ENCODE assay signal across 25 cellular contexts in genomic region chr7:115059312-115059711, GRCh38.
DNase-seq lines count a peak whose midpoint lies in the region; ATAC-seq and TF ChIP-seq lines count a peak whose summit lies in the region.
"Had no signal": no experiment of that assay in that cellular context is flagged by ENCODE, and none has a peak within 500 bp of the region (broad histone marks: within the 10 kb centered on the region; RNA-seq: fewer than 3 reads in every experiment).

No MANE protein-coding gene starts in this region.

- POLR2A ChIA-PET in AG04449 (lab: Yijun Ruan, JAX) = no interaction called here

- H3K4me1 Mint-ChIP-seq in nephron = peaks cover 12% of the 10 kb centered on the region
- H3K4me1 Mint-ChIP-seq: activated naive CD4-positive, alpha-beta T cell treated with anti-CD3 and anti-CD28 coated beads, Interleukin-2, amount 50 U/mL, for 24 hours had no signal

- CTCF ChIA-PET in AG04449 (lab: Yijun Ruan, JAX) = no interaction called here

- DNase-seq in AG04449 (ENCODE audit: low read depth, low spot score) (peak; percentile 12), adipocyte (ENCODE audit: low read depth) (peak; percentile 42), fibroblast of gingiva (ENCODE audit: low read depth) (peak; percentile 17), C1 segment of cervical spinal cord (lab: John Stamatoyannopoulos, UW) (no peak), HK-2 (ENCODE audit: unreplicated experiment) (no peak)
- DNase-seq: activated CD4-positive, alpha-beta T cell treated with anti-CD3 and anti-CD28 coated beads, Interleukin-2, amount 50 U/mL, for 48 hours; activated CD8-positive, alpha-beta memory T cell treated with anti-CD3 and anti-CD28 coated beads, Interleukin-2, amount 50 U/mL, for 4 hours; BE2C; DMS153; dorsolateral prefrontal cortex; foreskin keratinocyte; NCI-H146; stimulated activated CD4-positive, alpha-beta T cell treated with anti-CD3 and anti-CD28 coated beads, Interleukin-2, amount 100 ng/mL, for 24 hours had no signal

- H3K4me1 ChIP-seq in adipocyte (ENCODE audit: control insufficient read depth, insufficient read depth, low read length) = peaks cover 33% of the 10 kb centered on the region
- H3K4me1 ChIP-seq: BE2C, foreskin keratinocyte, HAP-1 had no signal

- H3K4me3 Mint-ChIP-seq in nephron = no peak overlapping the region
- H3K4me3 Mint-ChIP-seq: activated naive CD4-positive, alpha-beta T cell treated with anti-CD3 and anti-CD28 coated beads, Interleukin-2, amount 50 U/mL, for 24 hours; activated T-helper 1 cell treated with anti-CD3 and anti-CD28 coated beads, Interleukin-12 subunit alpha, Interleukin-12 subunit beta, Interleukin-2, Interleukin-4 antibody, amounts not matched to agents 30 ng/mL and 10 ng/mL and 1 ng/mL, durations not matched to agents 14 hours and 24 hours and 36 hours; T-helper 1 cell treated with Interleukin-12 subunit alpha and Interleukin-12 subunit beta and Interleukin-4 antibody, amounts not matched to agents 30 μg/mL and 1 μg/mL, for 36 hours; type B pancreatic cell had no signal

- H3K36me3 Mint-ChIP-seq in nephron (ENCODE audit: low read depth) = no peaks in the 10 kb centered on the region
- H3K36me3 Mint-ChIP-seq: activated naive CD4-positive, alpha-beta T cell treated with anti-CD3 and anti-CD28 coated beads, Interleukin-2, amount 50 U/mL, for 24 hours; type B pancreatic cell had no signal

- H3K4me3 ChIP-seq in AG04449 (ENCODE audit: low read depth, low read length) (no peak overlapping the region), adipocyte (ENCODE audit: low read length) (peak overlapping the region; percentile 4)
- H3K4me3 ChIP-seq: ascending aorta, dorsolateral prefrontal cortex, HAP-1, SK-N-MC had no signal

- H3K36me3 ChIP-seq in adipocyte (ENCODE audit: control insufficient read depth, insufficient read depth, low read length, severe bottlenecking) = no peaks in the 10 kb centered on the region
- H3K36me3 ChIP-seq: ascending aorta, BE2C, HAP-1 had no signal

- H3K9me3 ChIP-seq in adipocyte (ENCODE audit: control insufficient read depth, low read length) = no peaks in the 10 kb centered on the region
- H3K9me3 ChIP-seq: ascending aorta, BE2C, HAP-1 had no signal

- H3K9ac ChIP-seq in adipocyte (ENCODE audit: low read length) = no peak overlapping the region

- ATAC-seq in GM18517 (IDR thresholded peaks at IDR 0.05; ENCODE audit: unreplicated experiment) (no peak), HG02840 (IDR thresholded peaks at IDR 0.05; ENCODE audit: low FRiP score, unreplicated experiment) (no peak)
- ATAC-seq: activated CD4-positive, CD25-positive, alpha-beta regulatory T cell treated with anti-CD3 and anti-CD28 coated beads, Interleukin-2, amount 50 U/mL, for 24 hours; foreskin keratinocyte; left lobe of liver had no signal

- no peaks in the 10 kb centered on the region for H3K27me3 Mint-ChIP-seq in nephron (ENCODE audit: low read depth)
- H3K27me3 Mint-ChIP-seq: activated naive CD4-positive, alpha-beta T cell treated with anti-CD3 and anti-CD28 coated beads, Interleukin-2, amount 50 U/mL, for 24 hours; type B pancreatic cell had no signal

- H3K27me3 ChIP-seq in adipocyte (replicated peaks; ENCODE audit: control insufficient read depth, insufficient read depth, low read length) = no peaks in the 10 kb centered on the region
- H3K27me3 ChIP-seq: ascending aorta, BE2C, dorsolateral prefrontal cortex, foreskin keratinocyte had no signal

- no peaks in the 10 kb centered on the region for H3K9me3 Mint-ChIP-seq in nephron
- H3K9me3 Mint-ChIP-seq: activated naive CD4-positive, alpha-beta T cell treated with anti-CD3 and anti-CD28 coated beads, Interleukin-2, amount 50 U/mL, for 24 hours; T-helper 1 cell treated with Interleukin-12 subunit alpha and Interleukin-12 subunit beta and Interleukin-4 antibody, amounts not matched to agents 30 μg/mL and 1 μg/mL, for 36 hours; type B pancreatic cell had no signal

- no peak for TF ChIP-seq CTCF in AG04449 (IDR thresholded peaks at IDR 0.05; ENCODE audit: insufficient read depth, low read length, missing control alignments)
- TF ChIP-seq CTCF in nephron (IDR thresholded peaks at IDR 0.05; ENCODE audit: unreplicated experiment in 3 of 3) = no peak

- H3K27ac Mint-ChIP-seq in nephron = peak overlapping the region; percentile 92 to 97 (median 95)
- H3K27ac Mint-ChIP-seq: activated naive CD4-positive, alpha-beta T cell treated with anti-CD3 and anti-CD28 coated beads, Interleukin-2, amount 50 U/mL, for 24 hours; activated T-helper 1 cell treated with anti-CD3 and anti-CD28 coated beads, Interleukin-12 subunit alpha, Interleukin-12 subunit beta, Interleukin-2, Interleukin-4 antibody, amounts not matched to agents 30 ng/mL and 10 ng/mL and 1 ng/mL, durations not matched to agents 14 hours and 24 hours and 36 hours; T-helper 1 cell treated with Interleukin-12 subunit alpha and Interleukin-12 subunit beta and Interleukin-4 antibody, amounts not matched to agents 30 μg/mL and 1 μg/mL, for 36 hours; type B pancreatic cell had no signal

Comparison
In these comparisons a context has a peak if more than half of its experiments do, and no peak if none do; other contexts are left out.
1. DNase-seq: peak in AG04449 (single experiment), adipocyte (single experiment) and fibroblast of gingiva (single experiment); none in C1 segment of cervical spinal cord (0 of 14) and HK-2 (single experiment).